In the genomic region with DNA sequence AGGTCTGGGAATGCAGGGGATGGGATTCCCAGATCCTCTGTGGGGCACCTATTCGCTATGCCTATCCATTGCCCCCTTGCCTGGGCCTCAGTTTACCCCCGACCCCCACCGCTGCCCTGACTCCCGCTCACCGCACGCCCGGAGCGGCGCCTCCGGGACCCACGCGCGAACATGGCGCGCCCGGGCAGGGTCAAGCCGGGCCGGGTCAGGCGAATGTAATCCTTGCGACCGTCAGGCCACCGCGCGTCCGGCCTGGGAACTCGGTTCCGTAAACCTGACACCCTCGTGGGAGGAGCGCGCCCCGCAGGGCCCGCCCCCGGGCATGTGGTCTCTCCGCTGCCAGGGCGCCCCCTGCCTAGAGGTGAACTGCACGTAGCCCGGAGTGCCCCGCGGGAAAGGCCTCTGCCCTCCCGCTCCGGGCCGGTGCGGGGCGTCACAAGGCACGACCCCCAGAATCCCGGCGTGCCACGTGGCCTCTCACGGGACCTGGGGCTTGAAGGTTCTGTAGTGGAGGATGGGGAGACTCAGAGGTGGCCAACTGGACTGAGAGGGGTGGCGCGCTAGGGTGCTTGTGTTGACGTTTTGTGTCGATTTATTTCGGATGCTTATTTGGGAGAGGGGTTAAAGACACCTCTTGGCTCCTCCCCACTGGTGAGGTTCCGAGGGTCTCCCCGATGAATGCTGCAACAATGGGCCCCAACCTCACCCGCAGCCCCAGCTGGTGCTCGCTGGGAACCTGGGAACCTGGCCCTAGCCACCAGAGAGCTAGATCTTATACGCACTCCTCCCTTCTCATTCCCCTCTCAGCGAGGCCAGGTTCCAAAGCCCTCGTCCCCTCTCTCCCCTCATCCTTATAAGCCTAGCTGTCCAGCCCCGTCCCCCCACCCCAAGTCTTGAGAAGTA, we compare ENCODE assay signal across 8 cellular contexts. TPM values are rescaled to one million over a fixed set of nuclear protein-coding genes. Genes with fewer than 3 reads are reported as not detected.
DNase-seq lines count a peak whose midpoint lies in the region; ATAC-seq and TF ChIP-seq lines count a peak whose summit lies in the region.

A gene with protein sequence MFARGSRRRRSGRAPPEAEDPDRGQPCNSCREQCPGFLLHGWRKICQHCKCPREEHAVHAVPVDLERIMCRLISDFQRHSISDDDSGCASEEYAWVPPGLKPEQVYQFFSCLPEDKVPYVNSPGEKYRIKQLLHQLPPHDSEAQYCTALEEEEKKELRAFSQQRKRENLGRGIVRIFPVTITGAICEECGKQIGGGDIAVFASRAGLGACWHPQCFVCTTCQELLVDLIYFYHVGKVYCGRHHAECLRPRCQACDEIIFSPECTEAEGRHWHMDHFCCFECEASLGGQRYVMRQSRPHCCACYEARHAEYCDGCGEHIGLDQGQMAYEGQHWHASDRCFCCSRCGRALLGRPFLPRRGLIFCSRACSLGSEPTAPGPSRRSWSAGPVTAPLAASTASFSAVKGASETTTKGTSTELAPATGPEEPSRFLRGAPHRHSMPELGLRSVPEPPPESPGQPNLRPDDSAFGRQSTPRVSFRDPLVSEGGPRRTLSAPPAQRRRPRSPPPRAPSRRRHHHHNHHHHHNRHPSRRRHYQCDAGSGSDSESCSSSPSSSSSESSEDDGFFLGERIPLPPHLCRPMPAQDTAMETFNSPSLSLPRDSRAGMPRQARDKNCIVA (minus strand): TSS at position 249 of the 903 bp plus-strand sequence. CDS start 76 bp downstream, at position 173.

- no peaks in the 10 kb centered on the region for H3K36me3 ChIP-seq in urinary bladder (ENCODE audit: insufficient read depth)

- WGBS in urinary bladder: 9% methylated on average over 62 of the region's 62 CpGs

- H3K27ac ChIP-seq in HL-60 (replicated peaks): peak within 1 kb of the TSS; percentile 64
- H3K27ac ChIP-seq in urinary bladder (ENCODE audit: low read depth): peak within 1 kb of the TSS; percentile 83

- no peaks in the 10 kb centered on the region for H3K4me1 ChIP-seq in urinary bladder (ENCODE audit: insufficient read depth)

- DNase-seq in HL-60 (ENCODE audit: low read depth in 1 of 2, low spot score in 1 of 2): peak in 1 of 2 experiments; percentile 79
- DNase-seq in OCI-M1 (lab: John Stamatoyannopoulos, UW): peak; percentile 88
- DNase-seq in activated T-helper 9 cell treated with anti-CD3 and anti-CD28 coated beads, Interleukin-2, amount 50 U/mL, for 16 hours (ENCODE audit: low read depth): peak; percentile 65
- peak; percentile 60 to 84 for DNase-seq in foreskin fibroblast
- DNase-seq in occipital lobe (lab: John Stamatoyannopoulos, UW): peak; percentile 32

- H3K27me3 ChIP-seq in HL-60 (ENCODE audit: insufficient read depth, poor library complexity, severe bottlenecking): no peaks in the 10 kb centered on the region

- peak; percentile 65 for TF ChIP-seq CTCF in GM12874 (IDR thresholded peaks at IDR 0.05; ENCODE audit: insufficient read depth, low read depth, low read length)
- no peak for TF ChIP-seq CTCF in HL-60 (IDR thresholded peaks at IDR 0.05; ENCODE audit: insufficient read depth, low read length)
- peak; percentile 8 for TF ChIP-seq CTCF in foreskin fibroblast (IDR thresholded peaks at IDR 0.05; ENCODE audit: low read depth, low read length)

- ATAC-seq in HG02973 (IDR thresholded peaks at IDR 0.05; ENCODE audit: unreplicated experiment): no peak

- H3K4me3 ChIP-seq in HL-60 (replicated peaks; ENCODE audit: insufficient read depth, low read length) (peak within 1 kb of the TSS; percentile 72), foreskin fibroblast (ENCODE audit: low read depth in 1 of 2, low read length in 2 of 2) (peak within 1 kb of the TSS; percentile 68 to 73), urinary bladder (ENCODE audit: low read depth, low read length) (peak within 1 kb of the TSS; percentile 61)

RNA-seq across cellular contexts. Expression of the gene that starts here (rescaled TPM):
- total RNA-seq in occipital lobe (0.47 TPM), urinary bladder (4.7 TPM)
- 15.2 TPM for polyA plus RNA-seq in urinary bladder

Comparison
In these comparisons a context has a peak if more than half of its experiments do, and no peak if none do; other contexts are left out.
1. Peak in DNase-seq in occipital lobe; RNA of the gene not detected or under 1 TPM.